Comparison of ENCODE assay signal across 8 cellular contexts in the genomic region with DNA sequence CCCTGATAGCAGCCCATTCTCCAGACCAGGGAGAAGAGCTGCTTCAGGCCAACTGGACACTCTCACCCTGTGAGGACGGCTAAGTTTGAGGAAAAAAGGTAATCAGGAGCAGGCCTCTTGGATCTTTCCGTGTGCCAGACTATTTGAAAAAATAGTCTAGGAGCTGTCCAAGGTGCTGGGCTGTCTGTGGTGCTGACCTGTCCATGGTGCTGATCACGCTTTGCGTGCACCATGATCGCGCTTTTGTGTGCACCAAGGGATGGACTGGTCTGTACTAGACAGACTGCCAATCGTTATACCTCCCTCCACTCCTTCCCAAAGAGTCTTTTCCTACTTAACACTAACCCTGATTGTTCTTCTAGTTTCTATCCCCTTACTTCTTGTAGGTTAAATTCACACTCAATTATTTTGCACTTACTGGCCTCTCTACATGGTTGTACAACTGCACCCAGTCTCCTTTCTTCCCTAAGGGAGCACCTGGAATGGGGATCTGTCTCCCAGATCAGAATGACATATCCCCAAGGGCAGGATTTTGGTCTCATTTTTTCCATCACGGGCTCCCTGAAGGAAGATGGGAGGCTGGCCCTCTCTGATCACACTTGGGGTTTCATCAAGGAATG.
A peak's percentile ranks its signal among the peaks of the same experiment; 100 is the strongest.
DNase-seq lines count a peak whose midpoint lies in the region; ATAC-seq, FAIRE-seq and TF ChIP-seq lines count a peak whose summit lies in the region.

No MANE protein-coding gene starts in this region.

- H3K36me3 Mint-ChIP-seq in CD14-positive monocyte: no peaks in the 10 kb centered on the region

- ATAC-seq in GM19455 (IDR thresholded peaks at IDR 0.05; ENCODE audit: unreplicated experiment) (no peak), GM18520 (IDR thresholded peaks at IDR 0.05; ENCODE audit: unreplicated experiment) (no peak), GM19035 (IDR thresholded peaks at IDR 0.05; ENCODE audit: unreplicated experiment) (no peak)

- H3K27me3 Mint-ChIP-seq in CD14-positive monocyte (ENCODE audit: low read depth in 3 of 3): peaks cover 17 to 22% (median 20%) of the 10 kb centered on the region in 3 donors

- intact Hi-C loops in CD14-positive monocyte (cut with micrococcal nuclease): no loop called here

- DNase-seq in GM03348 (ENCODE audit: low spot score) (peak; percentile 66), NAMALWA (ENCODE audit: low spot score) (peak; percentile 30), bronchial epithelial cell (ENCODE audit: low read depth) (peak; percentile 20), mucosa of gallbladder (ENCODE audit: low spot score) (peak; percentile 67), CD14-positive monocyte (ENCODE audit: low spot score) (no peak)

- no peak overlapping the region for H3K27ac Mint-ChIP-seq in CD14-positive monocyte

- no peak overlapping the region for H3K4me3 ChIP-seq in bronchial epithelial cell (ENCODE audit: low read depth, low read length)

- no peak for FAIRE-seq in bronchial epithelial cell (lab: Jason Lieb, UNC)

- no peaks in the 10 kb centered on the region for H3K36me3 ChIP-seq in bronchial epithelial cell (ENCODE audit: control insufficient read depth, insufficient read depth, low read length)

- H3K4me3 Mint-ChIP-seq in CD14-positive monocyte: no peak overlapping the region

- H3K4me1 Mint-ChIP-seq in CD14-positive monocyte: no peaks in the 10 kb centered on the region

- H3K27me3 ChIP-seq in bronchial epithelial cell (ENCODE audit: control insufficient read depth, insufficient read depth, low read length): peaks cover 11% of the 10 kb centered on the region

- TF ChIP-seq CTCF in bronchial epithelial cell (IDR thresholded peaks at IDR 0.05; ENCODE audit: insufficient read depth, low read length, severe bottlenecking) (no peak), CD14-positive monocyte (IDR thresholded peaks at IDR 0.05) (no peak)

- H3K9me3 Mint-ChIP-seq in CD14-positive monocyte: peaks cover 0 to 7% (median 3%) of the 10 kb centered on the region in 7 donors
